Comparison of ENCODE assay signal across 8 cellular contexts in the genomic region with DNA sequence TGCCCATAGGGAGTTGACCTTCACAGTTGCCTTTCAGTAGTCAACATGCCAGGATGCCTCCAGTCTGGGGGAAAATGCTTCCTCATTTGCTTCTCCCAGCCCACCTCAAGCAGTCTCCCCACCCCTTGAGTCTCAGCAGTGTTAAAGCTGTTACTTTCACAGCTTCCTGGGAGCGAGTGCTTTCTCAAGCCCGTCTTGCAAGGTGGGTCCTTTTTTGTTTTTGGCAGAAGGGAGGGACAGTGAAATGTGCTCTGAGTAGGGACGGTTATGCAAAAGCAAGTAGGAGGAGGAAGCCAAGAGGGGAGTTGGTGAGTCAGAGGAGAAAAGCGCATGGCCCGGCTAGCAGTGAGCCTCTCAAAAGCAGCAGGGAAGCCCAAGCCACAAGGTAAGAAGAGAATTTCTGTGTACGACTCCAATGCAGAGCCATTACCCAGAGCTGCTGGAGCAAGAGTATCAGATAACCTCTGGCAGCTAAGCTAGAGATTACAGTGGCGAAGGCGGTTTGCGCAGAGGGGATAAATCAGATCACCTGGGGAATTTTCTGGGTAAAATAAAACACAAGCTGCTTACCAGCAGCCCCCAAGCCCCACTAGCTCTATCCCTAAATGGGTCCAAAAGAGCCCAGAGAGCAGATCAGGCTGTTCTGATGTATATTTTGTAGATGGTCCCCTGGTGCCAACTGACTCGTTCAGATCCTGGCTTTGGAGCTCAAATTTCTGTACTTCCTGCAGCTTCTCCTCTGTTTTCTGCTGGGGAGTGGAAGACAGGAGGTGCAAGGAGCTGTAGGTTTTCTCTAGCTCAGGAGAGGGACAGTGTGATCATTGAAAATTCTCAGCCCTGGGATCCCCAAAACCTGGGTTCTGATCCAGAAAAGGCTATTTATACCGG. TPM values are rescaled to one million over a fixed set of nuclear protein-coding genes. Genes with fewer than 3 reads are reported as not detected.
DNase-seq lines count a peak whose midpoint lies in the region; ATAC-seq and TF ChIP-seq lines count a peak whose summit lies in the region.
"Had no signal": no experiment of that assay in that cellular context is flagged by ENCODE, and none has a peak within 500 bp of the region (broad histone marks: within the 10 kb centered on the region; RNA-seq: fewer than 3 reads in every experiment).

A gene (plus strand): TSS at position 316 of the 888 bp plus-strand sequence. CDS start 10,252 bp downstream, outside the sequence.

- no peaks in the 10 kb centered on the region for H3K9me3 Mint-ChIP-seq in H9

- H2BK20ac ChIP-seq in H9 (ENCODE audit: low read depth, low read length, poor library complexity, severe bottlenecking), result peak within 1 kb of the TSS; percentile 65

- H4K91ac ChIP-seq in H9 (ENCODE audit: insufficient read length, low read depth, low read length), result no peak within 1 kb of the TSS

- H3K4me1 Mint-ChIP-seq in H9, result peaks cover 28 to 33% of the 10 kb centered on the region in 2 experiments

- peaks cover 2% of the 10 kb centered on the region; the same call in 1 of the 2 replicates for H3K4me1 ChIP-seq in H9 (ENCODE audit: insufficient read depth, low read length)
- H3K4me1 ChIP-seq in skeletal muscle satellite cell (ENCODE audit: control insufficient read depth, insufficient read depth, low read length), result peaks cover 10% of the 10 kb centered on the region
- no peaks in the 10 kb centered on the region for H3K4me1 ChIP-seq in stomach

- H3K36me3 ChIP-seq in skeletal muscle satellite cell (ENCODE audit: insufficient read depth, low read length), result no peaks in the 10 kb centered on the region
- H3K36me3 ChIP-seq in stomach, result no peaks in the 10 kb centered on the region

- no peak within 1 kb of the TSS for H2BK120ac ChIP-seq in H9 (ENCODE audit: low read depth, low read length, poor library complexity, severe bottlenecking)

- H2BK5ac ChIP-seq in H9 (ENCODE audit: insufficient read length, low read length), result no peak within 1 kb of the TSS

- H3K9me3 ChIP-seq in H9 (ENCODE audit: control insufficient read depth, low read depth, low read length), result no peaks in the 10 kb centered on the region
- H3K9me3 ChIP-seq in skeletal muscle satellite cell (replicated peaks; ENCODE audit: low read length), result no peaks in the 10 kb centered on the region
- H3K9me3 ChIP-seq in stomach, result no peaks in the 10 kb centered on the region

- H3K36me3 Mint-ChIP-seq in H9 (ENCODE audit: insufficient read depth in 1 of 3, low read depth in 3 of 3), result no peaks in the 10 kb centered on the region

- H2AFZ ChIP-seq in H9 (ENCODE audit: low read length), result peak within 1 kb of the TSS; percentile 79

- no CpG with 5 or more reads among the region's 11 CpGs for WGBS in H9 (ENCODE audit: extremely low coverage, insufficient read length, low lambda C conversion rate)
- WGBS in stomach, 5 donors, result 11 to 15% (median 14%) methylated on average over 10 to 11 of the region's 11 CpGs

- intact Hi-C loops in stomach (cut with DNase I; ENCODE audit: low total_unique reads), result no loop called here

- H3K4me3 ChIP-seq in skeletal muscle satellite cell (ENCODE audit: low read length) (peak within 1 kb of the TSS; percentile 22), stomach (no peak within 1 kb of the TSS)
- H3K4me3 ChIP-seq: SK-N-MC had no signal

- no peaks in the 10 kb centered on the region for H3K79me2 ChIP-seq in H9 (ENCODE audit: insufficient read depth, low read length)

- H3K18ac ChIP-seq in H9 (ENCODE audit: insufficient read length, low read depth, low read length), result peak within 1 kb of the TSS; percentile 61

- H3T11ph ChIP-seq in H9 (ENCODE audit: low read length), result peak within 1 kb of the TSS; percentile 39

- peak within 1 kb of the TSS; percentile 64 to 83 for H3K4me3 Mint-ChIP-seq in H9

- H3K23ac ChIP-seq in H9 (ENCODE audit: insufficient read length, low read depth, low read length), result no peak within 1 kb of the TSS

- H3K9ac ChIP-seq in H9 (ENCODE audit: extremely low read depth, insufficient read length, low read length) (peak within 1 kb of the TSS; percentile 65), skeletal muscle satellite cell (ENCODE audit: low read depth, low read length) (no peak within 1 kb of the TSS)

- no peak for TF ChIP-seq POLR2A in stomach (IDR thresholded peaks at IDR 0.05)

- no peak within 1 kb of the TSS for H3K4ac ChIP-seq in H9 (ENCODE audit: low read depth, low read length)

- H2BK15ac ChIP-seq in H9 (ENCODE audit: low read depth, low read length), result 0 out of 2 replicates have a peak within 1 kb of the TSS, but pooled peaks have one; percentile 87

- no peak within 1 kb of the TSS for H3K56ac ChIP-seq in H9 (ENCODE audit: insufficient read length, low read depth, low read length)

- H3K14ac ChIP-seq in H9 (ENCODE audit: insufficient read depth, low read length), result peak within 1 kb of the TSS; percentile 36; the same call in 1 of the 2 replicates

- H3K27ac ChIP-seq in H9 (ENCODE audit: insufficient read length, low read depth, low read length), result peak within 1 kb of the TSS; percentile 85
- no peak within 1 kb of the TSS for H3K27ac ChIP-seq in stomach
- H3K27ac ChIP-seq: SK-N-MC had no signal

- peak within 1 kb of the TSS; percentile 62 for H3K4me2 ChIP-seq in H9 (ENCODE audit: insufficient read depth, insufficient read length, low read length)
- peak within 1 kb of the TSS; percentile 62 for H3K4me2 ChIP-seq in skeletal muscle satellite cell (ENCODE audit: low read length)

- H3K27ac Mint-ChIP-seq in H9, result peak within 1 kb of the TSS; percentile 98 to 99 (median 99)

- no peak within 1 kb of the TSS for H4K8ac ChIP-seq in H9 (replicated peaks; ENCODE audit: insufficient read length, low read depth, low read length)

- ATAC-seq in esophagus mucosa (peak; percentile 63), HG03135 (IDR thresholded peaks at IDR 0.05; ENCODE audit: unreplicated experiment) (no peak), HG03442 (IDR thresholded peaks at IDR 0.05; ENCODE audit: unreplicated experiment) (no peak)

- no peaks in the 10 kb centered on the region for H4K20me1 ChIP-seq in H9 (ENCODE audit: control insufficient read depth, insufficient read depth, insufficient read length)

- H3K27me3 ChIP-seq in H9 (ENCODE audit: insufficient read depth, low read length) (no peaks in the 10 kb centered on the region), skeletal muscle satellite cell (ENCODE audit: control insufficient read depth, insufficient read depth, low read length) (peaks cover 31% of the 10 kb centered on the region), stomach (peaks cover 0 to 25% (median 9%) of the 10 kb centered on the region in 3 donors)

- no peaks in the 10 kb centered on the region; the same call in 1 of the 2 replicates for H3K27me3 Mint-ChIP-seq in H9 (ENCODE audit: low read depth)

- no peak for TF ChIP-seq EP300 in stomach (IDR thresholded peaks at IDR 0.05)

- no peak within 1 kb of the TSS for H2AK5ac ChIP-seq in H9 (ENCODE audit: insufficient read length, low read length)

- H3K23me2 ChIP-seq in H9 (ENCODE audit: insufficient read length, low read depth, low read length, poor library complexity, severe bottlenecking), result peaks cover 8% of the 10 kb centered on the region

- DNase-seq in H9, result peak; percentile 94
- DNase-seq in NCI-H510A (lab: John Stamatoyannopoulos, UW), result peak; percentile 37
- no peak for DNase-seq in stomach

- H3K79me1 ChIP-seq in H9 (ENCODE audit: insufficient read depth, low read depth, low read length, poor library complexity, severe bottlenecking), result no peaks in the 10 kb centered on the region

- H2BK12ac ChIP-seq in H9 (ENCODE audit: insufficient read length, low read depth, low read length), result peak within 1 kb of the TSS; percentile 4

- TF ChIP-seq CTCF in H9 (conservative IDR thresholded peaks at IDR 0.05) (no peak), stomach (IDR thresholded peaks at IDR 0.05) (no peak)

- H4K5ac ChIP-seq in H9 (ENCODE audit: insufficient read length, low read depth, low read length), result no peak within 1 kb of the TSS

RNA-seq across cellular contexts. Expression of the gene that starts here (rescaled TPM):
- total RNA-seq in H9 (2021), result 5.9 and 6.8 TPM in 2 replicates
- 0.16 TPM for total RNA-seq in esophagus mucosa
- under 0.01 and 0.25 TPM in 2 replicates for total RNA-seq in skeletal muscle satellite cell (2012; rRNA removed)
- not detected for total RNA-seq in stomach
- not detected for polyA plus RNA-seq in stomach

Comparison
In these comparisons a context has a peak if more than half of its experiments do, and no peak if none do; other contexts are left out.
1. Peak in ATAC-seq in esophagus mucosa; RNA of the gene not detected or under 1 TPM.